Comparison of ENCODE assay signal across 8 cellular contexts in genomic region chr5:136062563-136063274, GRCh38. TPM values are rescaled to one million over a fixed set of nuclear protein-coding genes. Genes with fewer than 3 reads are reported as not detected.
DNase-seq lines count a peak whose midpoint lies in the region; ATAC-seq, FAIRE-seq and TF ChIP-seq lines count a peak whose summit lies in the region.

No MANE protein-coding gene starts in this region.

- H3K9me1 ChIP-seq in K562 (ENCODE audit: control insufficient read depth, insufficient read depth, low read length) = no peaks in the 10 kb centered on the region

- no peak overlapping the region for H4K5ac ChIP-seq in mesendoderm (ENCODE audit: low read length)

- H3K23ac ChIP-seq in mesendoderm (ENCODE audit: low read length) = no peak overlapping the region

- no peak overlapping the region for H3K4ac ChIP-seq in mesendoderm (ENCODE audit: low read depth, low read length)

- no peak overlapping the region for H2AFZ ChIP-seq in K562 (ENCODE audit: low read depth, low read length)

- no peak overlapping the region for H3K56ac ChIP-seq in mesendoderm (ENCODE audit: low read length)

- H4K20me1 ChIP-seq in K562 (replicated peaks; ENCODE audit: control insufficient read depth, insufficient read depth, low read length) = no peaks in the 10 kb centered on the region; the same call in none of the 2 replicates

- TF ChIP-seq POLR2A in K562 (conservative IDR thresholded peaks at IDR 0.05) (no peak), testis (IDR thresholded peaks at IDR 0.05) (no peak)

- no peaks in the 10 kb centered on the region for H3K79me2 ChIP-seq in K562 (ENCODE audit: control insufficient read depth, insufficient read depth, low read length)
- H3K79me2 ChIP-seq in mesendoderm (ENCODE audit: control insufficient read depth, insufficient read depth, low read length) = no peaks in the 10 kb centered on the region

- H3K36me3 ChIP-seq in A673 (ENCODE audit: insufficient read depth, low read length, poor library complexity, severe bottlenecking) (no peaks in the 10 kb centered on the region), K562 (ENCODE audit: control insufficient read depth, insufficient read depth, low read length) (no peaks in the 10 kb centered on the region), mesendoderm (ENCODE audit: control insufficient read depth, insufficient read depth, low read length) (no peaks in the 10 kb centered on the region), testis (ENCODE audit: low read depth, missing control alignments) (no peaks in the 10 kb centered on the region)

- CTCF ChIA-PET in A673 (lab: Charles Lee) (interaction anchor here (0.6 kb wide), 1 partner anchor 85 kb away, joined by 3 read pairs; no protein-coding TSS in a partner anchor), K562 (lab: Yijun Ruan, JAX; ENCODE audit: low intra/inter-chr PET ratio) (interaction anchor here (1.2 to 1.7 kb wide), 3 partner anchors 118 to 176 kb away, joined by 3 to 14 read pairs (median 14); no protein-coding TSS in a partner anchor)

- H4K8ac ChIP-seq in mesendoderm (ENCODE audit: low read depth, low read length) = no peak overlapping the region

- H3K27me3 ChIP-seq in A673 (replicated peaks; ENCODE audit: insufficient read depth, low read depth, low read length, poor library complexity) = no peaks in the 10 kb centered on the region
- peaks cover 8 to 33% of the 10 kb centered on the region in 2 experiments; a peak in 4 of 5 replicates for H3K27me3 ChIP-seq in K562 (ENCODE audit: control insufficient read depth in 2 of 2, insufficient read depth in 2 of 2, low read length in 2 of 2)
- no peaks in the 10 kb centered on the region for H3K27me3 ChIP-seq in mesendoderm (ENCODE audit: insufficient read depth, low read length, poor library complexity)
- no peaks in the 10 kb centered on the region for H3K27me3 ChIP-seq in testis

- H3K4me1 ChIP-seq in A673 (ENCODE audit: insufficient read depth, low read length, poor library complexity, severe bottlenecking) = no peaks in the 10 kb centered on the region
- H3K4me1 ChIP-seq in K562 (replicated peaks in 1 of 2; ENCODE audit: control insufficient read depth in 2 of 2, insufficient read depth in 2 of 2, low read length in 2 of 2) = no peaks in the 10 kb centered on the region; a peak in 1 of 5 replicates
- peaks cover 2% of the 10 kb centered on the region for H3K4me1 ChIP-seq in mesendoderm (ENCODE audit: control insufficient read depth, low read depth, low read length)
- peaks cover 10% of the 10 kb centered on the region for H3K4me1 ChIP-seq in testis

- peak; percentile 59 for TF ChIP-seq CTCF in A673 (conservative IDR thresholded peaks at IDR 0.05; ENCODE audit: low read depth, low read length)
- TF ChIP-seq CTCF in HFF-Myc (IDR thresholded peaks at IDR 0.05; ENCODE audit: low read depth, low read length, missing control alignments) = peak; percentile 61
- TF ChIP-seq CTCF in K562 (IDR thresholded peaks at IDR 0.05 in 2 of 3, conservative IDR thresholded peaks at IDR 0.05 in 1 of 3; ENCODE audit: insufficient read depth in 2 of 3, low read depth in 1 of 3, low read length in 3 of 3) = peak; percentile 67 to 85 (median 78)
- peak in 1 of 3 experiments; percentile 8 for TF ChIP-seq CTCF in testis (IDR thresholded peaks at IDR 0.05)

- H3K27ac ChIP-seq in A673 (ENCODE audit: low read depth, low read length, poor library complexity, severe bottlenecking) (no peak overlapping the region), K562 (ENCODE audit: extremely low read depth, low read depth, low read length) (no peak overlapping the region), mesendoderm (ENCODE audit: low read depth, low read length) (no peak overlapping the region), testis (no peak overlapping the region)

- no peak overlapping the region for H3K4me2 ChIP-seq in K562 (ENCODE audit: insufficient read depth, low read length)
- no peak overlapping the region for H3K4me2 ChIP-seq in mesendoderm (ENCODE audit: low read length)

- 2% methylated on average over 5 of the region's 5 CpGs for WGBS in K562 (ENCODE audit: insufficient coverage, low coverage, missing lambda C conversion rate)
- no CpG with 5 or more reads among the region's 5 CpGs for WGBS in mesendoderm (ENCODE audit: extremely low coverage, insufficient coverage, low lambda C conversion rate)
- 89 to 97% methylated on average over 5 of the region's 5 CpGs for WGBS in testis, 2 donors

- no peak overlapping the region for H3K18ac ChIP-seq in mesendoderm (ENCODE audit: low read length)

- peak; percentile 87 to 91 for TF ChIP-seq RAD21 in K562 (CRISPR knock-in tag; conservative IDR thresholded peaks at IDR 0.05 in 1 of 2, IDR thresholded peaks at IDR 0.05 in 1 of 2)

- H3K79me1 ChIP-seq in mesendoderm (ENCODE audit: low read length) = no peaks in the 10 kb centered on the region

- no peak overlapping the region for H2AK5ac ChIP-seq in mesendoderm (ENCODE audit: low read length)

- peak; percentile 89 for FAIRE-seq in K562 (lab: Jason Lieb, UNC)

- DNase-seq in A673 (ENCODE audit: low spot score) (peak; percentile 63), EL (peak; percentile 39), HFF-Myc (ENCODE audit: extremely low read depth, low read depth) (no peak), NCI-H2107 (lab: John Stamatoyannopoulos, UW) (peak; percentile 50), K562 (ENCODE audit: extremely low read depth in 1 of 4, low spot score in 3 of 4) (peak; percentile 63 to 78 (median 72)), mesendoderm (peak; percentile 86), testis (no peak)

- H3K9me3 ChIP-seq in A673 (ENCODE audit: low read depth, low read length, poor library complexity, severe bottlenecking) = no peaks in the 10 kb centered on the region
- H3K9me3 ChIP-seq in K562 (replicated peaks; ENCODE audit: control insufficient read depth, insufficient read depth, low read depth, low read length) = no peaks in the 10 kb centered on the region
- H3K9me3 ChIP-seq in testis = no peaks in the 10 kb centered on the region

- H2BK5ac ChIP-seq in mesendoderm (ENCODE audit: low read length) = no peak overlapping the region

- H3K9ac ChIP-seq in K562 (ENCODE audit: insufficient read depth in 1 of 2, low read depth in 2 of 2, low read length in 2 of 2) (no peak overlapping the region), mesendoderm (ENCODE audit: low read length) (no peak overlapping the region)

- H2BK15ac ChIP-seq in mesendoderm (replicated peaks; ENCODE audit: low read depth) = no peak overlapping the region

- in situ Hi-C loops in K562 (cut with MboI) = loop anchor here (5.0 kb wide), 1 partner anchor 175 kb away; no protein-coding TSS in a partner anchor

- H3K4me3 ChIP-seq in A673 (ENCODE audit: low read depth, low read length, poor library complexity, severe bottlenecking) (no peak overlapping the region), HFF-Myc (replicated peaks; ENCODE audit: low read depth, low read length) (no peak overlapping the region), K562 (no peak overlapping the region), mesendoderm (ENCODE audit: low read length) (no peak overlapping the region), testis (no peak overlapping the region)

- BruUV-seq in A673 (replicated peaks; lab: Mats Ljungman, UMichigan) = no TSS peak
- BruUV-seq in K562 (replicated peaks; lab: Mats Ljungman, UMichigan) = no TSS peak

- ATAC-seq in K562 (peak; percentile 89), HG02970 (IDR thresholded peaks at IDR 0.05; ENCODE audit: low FRiP score, unreplicated experiment) (no peak)

- intact Hi-C loops in A673 (cut with micrococcal nuclease; ENCODE audit: unreplicated experiment) (loop anchor here (1.0 to 5.0 kb wide), 3 partner anchors 110 to 175 kb away; no protein-coding TSS in a partner anchor), K562 (cut with micrococcal nuclease) (loop anchor here (1.0 kb wide), 3 partner anchors 85 to 175 kb away; no protein-coding TSS in a partner anchor), testis (cut with DNase I; ENCODE audit: low total_unique reads) (no loop called here)

- H2BK120ac ChIP-seq in mesendoderm (ENCODE audit: low read depth, low read length) = no peak overlapping the region

- POLR2A ChIA-PET in A673 (lab: Charles Lee; ENCODE audit: low non-redundant PET) (no interaction called here), K562 (lab: Yijun Ruan, JAX) (no interaction called here)

- no peak for TF ChIP-seq EP300 in K562 (IDR thresholded peaks at IDR 0.05; ENCODE audit: low read length)

TF ChIP-seq in K562, 482 proteins besides CTCF, POLR2A, EP300 and RAD21 (continues in another document):
- TF ChIP-seq CBFA2T2 (conservative IDR thresholded peaks at IDR 0.05) (0 out of 2 replicates have a peak, but pooled peaks have one; percentile 4), TCF3 (CRISPR knock-in tag; IDR thresholded peaks at IDR 0.05) (peak; percentile 31; the same call in 1 of the 2 replicates), CBFA2T3 (IDR thresholded peaks at IDR 0.05) (peak; percentile 46), HDAC3 (IDR thresholded peaks at IDR 0.05; ENCODE audit: borderline replicate concordance, partially characterized antibody) (no peak), LCOR (CRISPR knock-in tag; IDR thresholded peaks at IDR 0.05) (0 out of 2 replicates have a peak, but pooled peaks have one; percentile 34), SIX5 (IDR thresholded peaks at IDR 0.05; ENCODE audit: borderline replicate concordance in 1 of 2, insufficient read depth in 1 of 2, low read depth in 1 of 2, low read length in 2 of 2) (no peak), SREBF2 (CRISPR knock-in tag; IDR thresholded peaks at IDR 0.05) (no peak)

RNA-seq across cellular contexts. Expression of gene TGFBI, which starts 33.9 kb away (rescaled TPM):
- total RNA-seq in A673 (2021) (108 and 115 TPM in 2 replicates), K562 (2014; rRNA removed) (0.05 TPM in 1 of 2 replicates, not detected in the other), K562 (2014; rRNA removed; fragmentation: Illumina TruSeq; extraction: Trizol) (not detected in 2 replicates), K562 (2015; rRNA removed; fragmentation: Illumina TruSeq; extraction: Trizol) (not detected in 2 replicates), K562 (2021) (0.62 and 0.98 TPM in 2 replicates), testis (10 to 100 TPM in 1 of 2 donors, 1 to 10 TPM in 1; 9.0 to 15.4 TPM)
- total RNA-seq in K562 (2011; cell fraction: chromatin; rRNA removed; ENCODE audit: low replicate concordance) = 0.21 TPM in 1 of 2 replicates, not detected in the other
- not detected in 2 replicates for total RNA-seq in K562 (2011; cell fraction: nucleolus; rRNA removed)
- total RNA-seq in K562 (2011; cell fraction: nucleoplasm; rRNA removed) = 0.61 TPM in 1 of 2 replicates, not detected in the other
- polyA plus RNA-seq in K562 (2011; rRNA removed) (0.08 TPM in 1 of 2 replicates, not detected in the other), K562 (2014; fragmentation: Illumina TruSeq; extraction: Trizol) (not detected in 2 replicates), K562 (2014; fragmentation: Nextera tagmentation; extraction: Ambion mirVana) (not detected), K562 (2014; rRNA removed) (not detected in 2 replicates), testis (ENCODE audit: insufficient read depth, low read depth, low replicate concordance) (77.2 TPM)
- polyA plus RNA-seq in K562 (2011; cell fraction: cytosol; rRNA removed) = 0.06 TPM in 1 of 2 replicates, not detected in the other
- 0.04 and 0.26 TPM in 2 replicates for polyA plus RNA-seq in K562 (2011; cell fraction: nucleus; rRNA removed)
- 0.18 TPM in 1 of 2 replicates, not detected in the other for polyA plus RNA-seq in K562 (2012)
- not detected in 2 replicates for polyA minus RNA-seq in K562 (2011; rRNA and poly(A)+ RNA removed)
- polyA minus RNA-seq in K562 (2011; cell fraction: cytosol; rRNA and poly(A)+ RNA removed) = 0.57 and 1.6 TPM in 2 replicates
- not detected in 2 replicates for polyA minus RNA-seq in K562 (2011; cell fraction: nucleus; rRNA and poly(A)+ RNA removed)
- polyA plus RNA-seq in mesendoderm (2013, experiment 1 of 2) = 3.8 TPM
- polyA plus RNA-seq in mesendoderm (2013, experiment 2 of 2) = 4.0 TPM

Comparison
In these comparisons a context has a peak if more than half of its experiments do, and no peak if none do; other contexts are left out.
1. DNase-seq: peak in A673 (single experiment), EL (single experiment), NCI-H2107 (single experiment), K562 (4 of 4) and mesendoderm (single experiment); none in HFF-Myc (single experiment) and testis (single experiment).
2. RNA of gene TGFBI, which starts 33.9 kb away (total RNA-seq): 108 to 115 TPM in A673 and 9.0 to 15.4 TPM in testis; 0.05 to 0.98 TPM in K562; every median in the first group is over 4 times any median in the second.